Comparison of ENCODE assay signal across 15 cellular contexts in the genomic region with DNA sequence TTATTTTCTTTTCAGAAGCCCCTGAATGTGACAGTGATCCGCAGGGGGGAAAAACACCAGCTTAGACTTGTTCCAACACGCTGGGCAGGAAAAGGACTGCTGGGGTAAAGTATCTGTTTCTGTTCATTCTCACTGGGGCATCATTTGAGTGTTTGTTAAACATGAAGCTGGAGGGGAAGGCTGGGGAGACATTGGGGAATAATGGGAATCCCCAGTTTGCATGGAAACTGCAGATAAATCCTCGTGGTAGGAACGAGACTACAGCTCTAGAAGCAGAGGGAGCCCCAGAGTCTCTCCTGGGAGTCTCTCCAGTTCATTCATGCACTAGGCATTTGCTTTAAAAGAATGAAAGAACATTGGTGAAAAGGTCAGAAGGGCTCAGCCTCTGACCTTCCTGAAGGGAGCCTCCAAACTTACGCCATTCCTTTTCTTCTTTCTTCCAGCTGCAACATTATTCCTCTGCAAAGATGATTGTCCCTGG. TPM values are rescaled to one million over a fixed set of nuclear protein-coding genes. Genes with fewer than 3 reads are reported as not detected.
DNase-seq lines count a peak whose midpoint lies in the region; ATAC-seq and TF ChIP-seq lines count a peak whose summit lies in the region.
"Had no signal": no experiment of that assay in that cellular context is flagged by ENCODE, and none has a peak within 500 bp of the region (broad histone marks: within the 10 kb centered on the region; RNA-seq: fewer than 3 reads in every experiment).

No MANE protein-coding gene starts in this region.

- no peak overlapping the region for H2AFZ ChIP-seq in ACC112 (ENCODE audit: low read length, unreplicated experiment)

- H4K20me1 ChIP-seq in DOHH2 (ENCODE audit: control insufficient read depth, insufficient read depth, low read depth, low read length): no peaks in the 10 kb centered on the region

- H3K36me3 ChIP-seq in ACC112 (ENCODE audit: insufficient read depth, low read length) (peaks cover 16% of the 10 kb centered on the region), DOHH2 (ENCODE audit: control insufficient read depth, low read length) (peaks cover 45% of the 10 kb centered on the region), Panc1 (ENCODE audit: control insufficient read depth, insufficient read depth, low read length) (no peaks in the 10 kb centered on the region)

- H3K4me1 ChIP-seq in ACC112 (ENCODE audit: control insufficient read depth, insufficient read depth, low read length, unreplicated experiment): peaks cover 16% of the 10 kb centered on the region
- peaks cover 36% of the 10 kb centered on the region for H3K4me1 ChIP-seq in DOHH2 (ENCODE audit: control insufficient read depth, low read length)
- H3K4me1 ChIP-seq in Panc1 (ENCODE audit: control insufficient read depth, insufficient read depth, low read length): peaks cover 12% of the 10 kb centered on the region; the same call in 1 of the 2 replicates

- no peak overlapping the region for H3K4me3 ChIP-seq in ACC112 (ENCODE audit: low read depth, low read length)
- H3K4me3 ChIP-seq in DOHH2 (ENCODE audit: low read length): no peak overlapping the region
- no peak overlapping the region for H3K4me3 ChIP-seq in Panc1 (ENCODE audit: low read depth in 2 of 2, low read length in 2 of 2)
- H3K4me3 ChIP-seq in fibroblast of pulmonary artery (replicated peaks; ENCODE audit: low read depth, low read length): no peak overlapping the region
- H3K4me3 ChIP-seq: upper lobe of right lung had no signal

- H3F3A ChIP-seq in DOHH2 (ENCODE audit: control insufficient read depth, insufficient read depth): peaks cover 19% of the 10 kb centered on the region

- intact Hi-C loops in Panc1 (cut with micrococcal nuclease; ENCODE audit: unreplicated experiment): no loop called here

- TF ChIP-seq CTCF in DOHH2 (IDR thresholded peaks at IDR 0.05; ENCODE audit: low read depth, low read length, poor library complexity, severe bottlenecking) (no peak), Panc1 (IDR thresholded peaks at IDR 0.05) (no peak), fibroblast of pulmonary artery (IDR thresholded peaks at IDR 0.05; ENCODE audit: low read length, missing control alignments) (no peak)

- in situ Hi-C loops in Panc1 (cut with HindIII; ENCODE audit: low pct_unique_long_range_greater_than_20kb, low sequenced_read_pairs): no loop called here

- H3K27me3 ChIP-seq in ACC112 (ENCODE audit: insufficient read depth, low read length) (no peaks in the 10 kb centered on the region), DOHH2 (ENCODE audit: control insufficient read depth, low read length) (no peaks in the 10 kb centered on the region), Panc1 (ENCODE audit: control insufficient read depth, insufficient read depth, low read length) (no peaks in the 10 kb centered on the region)
- H3K27me3 ChIP-seq: upper lobe of right lung had no signal

- H3K9me2 ChIP-seq in DOHH2 (replicated peaks; ENCODE audit: control insufficient read depth, low read length): no peaks in the 10 kb centered on the region

- CTCF ChIA-PET in Panc1 (lab: Charles Lee): no interaction called here
- CTCF ChIA-PET in HEK293T (lab: Yijun Ruan, JAX): interaction anchor here (0.7 to 1.2 kb wide), 3 partner anchors 11 to 113 kb away, joined by 3 to 4 read pairs (median 3); no protein-coding TSS in a partner anchor

- no peak for ATAC-seq in Panc1
- ATAC-seq in HG02970 (IDR thresholded peaks at IDR 0.05; ENCODE audit: low FRiP score, unreplicated experiment): no peak
- ATAC-seq in HG02610 (IDR thresholded peaks at IDR 0.05; ENCODE audit: unreplicated experiment): no peak
- ATAC-seq in HG03442 (IDR thresholded peaks at IDR 0.05; ENCODE audit: unreplicated experiment): no peak
- ATAC-seq: stimulated activated memory B cell treated with anti-CD40 and anti-IgM and Interleukin-4, amounts not matched to agents 10 μg/mL and 1 μg/mL and 100 μg/mL, for 72 hours; upper lobe of right lung had no signal

- no peak overlapping the region for H3K4me2 ChIP-seq in DOHH2 (ENCODE audit: low read length)

- no peak for DNase-seq in Panc1 (ENCODE audit: low read depth, low spot score)
- DNase-seq in fibroblast of pulmonary artery (ENCODE audit: low read depth): peak; percentile 29
- DNase-seq in HEK293T (ENCODE audit: extremely low spot score): no peak
- DNase-seq: activated B cell treated with CpG ODN at 0.5 μM for 24 hours, mesendoderm, NCI-H446 treated with DMSO at 0.1 percent for 48 hours, occipital lobe, T-helper 1 cell, upper lobe of right lung had no signal

- H3K9me3 ChIP-seq in DOHH2 (ENCODE audit: control insufficient read depth, insufficient read depth, low read length): no peaks in the 10 kb centered on the region
- no peaks in the 10 kb centered on the region for H3K9me3 ChIP-seq in Panc1 (ENCODE audit: control insufficient read depth, insufficient read depth, low read depth, low read length)
- H3K9me3 ChIP-seq: upper lobe of right lung had no signal

- TSS peak; percentile 36 for BruUV-seq in Panc1 (replicated peaks; lab: Mats Ljungman, UMichigan)

- POLR2A ChIA-PET in Panc1 (lab: Charles Lee) (no interaction called here), HEK293T (lab: Yijun Ruan, JAX) (no interaction called here)

- peak overlapping the region; percentile 50; the same call in 1 of the 2 replicates for H3K27ac ChIP-seq in ACC112 (ENCODE audit: low read depth, low read length)
- H3K27ac ChIP-seq in DOHH2 (ENCODE audit: low read depth, low read length): peak overlapping the region; percentile 78; the same call in 1 of the 2 replicates
- H3K27ac ChIP-seq in Panc1 (ENCODE audit: low read length): no peak overlapping the region
- H3K27ac ChIP-seq: upper lobe of right lung had no signal

- no peaks in the 10 kb centered on the region for H3K79me2 ChIP-seq in ACC112 (ENCODE audit: control insufficient read depth, insufficient read depth, low read length, unreplicated experiment)
- H3K79me2 ChIP-seq in DOHH2 (ENCODE audit: control insufficient read depth, low read length): peaks cover 24% of the 10 kb centered on the region

TF ChIP-seq in HEK293T, 16 proteins besides CTCF, POLR2A, EP300 and RAD21:
- TF ChIP-seq ARNT (IDR thresholded peaks at IDR 0.05): no peak
- TF ChIP-seq FOXM1 (IDR thresholded peaks at IDR 0.05; ENCODE audit: borderline replicate concordance): no peak
- TF ChIP-seq L3MBTL2 (conservative IDR thresholded peaks at IDR 0.05): no peak
- TF ChIP-seq TARDBP (IDR thresholded peaks at IDR 0.05): no peak
- TF ChIP-seq LEF1 (IDR thresholded peaks at IDR 0.05; ENCODE audit: borderline replicate concordance): no peak
- TF ChIP-seq SP1 (IDR thresholded peaks at IDR 0.05): no peak
- TF ChIP-seq HDGF (IDR thresholded peaks at IDR 0.05; ENCODE audit: borderline replicate concordance): no peak
- TF ChIP-seq FOXK2 (IDR thresholded peaks at IDR 0.05): no peak
- no peak for TF ChIP-seq FOXA1 (IDR thresholded peaks at IDR 0.05)
- TF ChIP-seq SUZ12 (IDR thresholded peaks at IDR 0.05): no peak
- no peak for TF ChIP-seq ELF4 (IDR thresholded peaks at IDR 0.05)
- TF ChIP-seq BHLHE40 (IDR thresholded peaks at IDR 0.05; ENCODE audit: borderline replicate concordance): no peak
- TF ChIP-seq, protein P1, sequence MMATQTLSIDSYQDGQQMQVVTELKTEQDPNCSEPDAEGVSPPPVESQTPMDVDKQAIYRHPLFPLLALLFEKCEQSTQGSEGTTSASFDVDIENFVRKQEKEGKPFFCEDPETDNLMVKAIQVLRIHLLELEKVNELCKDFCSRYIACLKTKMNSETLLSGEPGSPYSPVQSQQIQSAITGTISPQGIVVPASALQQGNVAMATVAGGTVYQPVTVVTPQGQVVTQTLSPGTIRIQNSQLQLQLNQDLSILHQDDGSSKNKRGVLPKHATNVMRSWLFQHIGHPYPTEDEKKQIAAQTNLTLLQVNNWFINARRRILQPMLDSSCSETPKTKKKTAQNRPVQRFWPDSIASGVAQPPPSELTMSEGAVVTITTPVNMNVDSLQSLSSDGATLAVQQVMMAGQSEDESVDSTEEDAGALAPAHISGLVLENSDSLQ (IDR thresholded peaks at IDR 0.05): no peak
- no peak for TF ChIP-seq CTBP1 (IDR thresholded peaks at IDR 0.05; ENCODE audit: borderline replicate concordance)
- no peak for TF ChIP-seq ZNF384 (IDR thresholded peaks at IDR 0.05)

RNA-seq across cellular contexts. Expression of a gene that starts 2.5 kb away (rescaled TPM):
- total RNA-seq in Panc1 (2021; ENCODE audit: unreplicated experiment): 4.2 TPM
- polyA plus RNA-seq in Panc1 (2012; ENCODE audit: insufficient read length): 3.3 TPM

RNA-seq across cellular contexts. Expression of a gene that starts 27.3 kb away (rescaled TPM):
- total RNA-seq in Panc1 (2021; ENCODE audit: unreplicated experiment): 62.7 TPM
- polyA plus RNA-seq in Panc1 (2012; ENCODE audit: insufficient read length): 109 TPM

RNA-seq across cellular contexts. Expression of a gene that starts 57.2 kb away (rescaled TPM):
- 0.51 TPM for total RNA-seq in Panc1 (2021; ENCODE audit: unreplicated experiment)
- polyA plus RNA-seq in Panc1 (2012; ENCODE audit: insufficient read length): 0.57 TPM
- total RNA-seq: activated B cell treated with CpG ODN at 0.5 μM for 24 hours, occipital lobe had no signal
